8 cellular contexts compared by ENCODE assay signal in genomic region chr2:205947621-205948495, GRCh38.
DNase-seq lines count a peak whose midpoint lies in the region; ATAC-seq and TF ChIP-seq lines count a peak whose summit lies in the region.

No MANE protein-coding gene starts in this region.

- H3K4me3 ChIP-seq in IMR-90 (ENCODE audit: insufficient read depth, low read depth, low read length) (no peak overlapping the region), parathyroid adenoma (ENCODE audit: low read depth, low read length) (no peak overlapping the region), upper lobe of right lung (no peak overlapping the region)

- H3K23ac ChIP-seq in IMR-90 (ENCODE audit: low read depth, low read length) = no peak overlapping the region

- CTCF ChIA-PET in IMR-90 (lab: Yijun Ruan, JAX) = interaction anchor here (0.6 to 1.7 kb wide), 7 partner anchors 8 to 1897 kb away, joined by 3 to 7 read pairs (median 4); no protein-coding TSS in a partner anchor

- no peak overlapping the region for H2BK20ac ChIP-seq in IMR-90 (ENCODE audit: low read depth, low read length)

- ATAC-seq in GM21447 (IDR thresholded peaks at IDR 0.05; ENCODE audit: unreplicated experiment) (peak; percentile 82), IMR-90 (ENCODE audit: low read depth) (peak; percentile 97), foreskin keratinocyte (peak; percentile 78), upper lobe of right lung (peak; percentile 85)

- H3K14ac ChIP-seq in IMR-90 (replicated peaks; ENCODE audit: low read depth, low read length) = no peak overlapping the region

- H4K5ac ChIP-seq in IMR-90 (ENCODE audit: low read depth, low read length) = no peak overlapping the region

- TF ChIP-seq CTCF in IMR-90 (conservative IDR thresholded peaks at IDR 0.05; ENCODE audit: low read depth, low read length) (peak; percentile 95), foreskin keratinocyte (conservative IDR thresholded peaks at IDR 0.05) (peak; percentile 88), parathyroid adenoma (IDR thresholded peaks at IDR 0.05) (peak; percentile 93), upper lobe of right lung (IDR thresholded peaks at IDR 0.05) (peak; percentile 95)

- H3K18ac ChIP-seq in IMR-90 (ENCODE audit: low read depth, low read length) = no peak overlapping the region

- H3K4me1 Mint-ChIP-seq in activated T-helper 2 cell treated with anti-CD3 and anti-CD28 coated beads, Interferon-gamma antibody, Interleukin-2, Interleukin-4, amounts not matched to agents 10 μg/mL and 5 μg/mL and 100 μg/mL, durations not matched to agents 14 hours and 24 hours and 36 hours (ENCODE audit: low read depth) = peaks cover 3% of the 10 kb centered on the region

- H3K9me1 ChIP-seq in IMR-90 (ENCODE audit: insufficient read depth, low read length) = no peaks in the 10 kb centered on the region

- H4K8ac ChIP-seq in IMR-90 (ENCODE audit: low read depth in 2 of 2, low read length in 2 of 2) = no peak overlapping the region

- H2AFZ ChIP-seq in IMR-90 (replicated peaks; ENCODE audit: low read length, poor library complexity) (peak overlapping the region; percentile 28), parathyroid adenoma (peak overlapping the region; percentile 14)

- no peaks in the 10 kb centered on the region for H3K79me1 ChIP-seq in IMR-90 (ENCODE audit: low read depth in 1 of 2, low read length in 2 of 2)

- H3K36me3 ChIP-seq in IMR-90 (ENCODE audit: control insufficient read depth, insufficient read depth, low read length) (no peaks in the 10 kb centered on the region), parathyroid adenoma (ENCODE audit: control insufficient read depth, insufficient read depth, low read length) (no peaks in the 10 kb centered on the region), upper lobe of right lung (no peaks in the 10 kb centered on the region)

- H4K91ac ChIP-seq in IMR-90 (ENCODE audit: insufficient read depth, low read depth, low read length) = no peak overlapping the region

- POLR2A ChIA-PET in IMR-90 (lab: Charles Lee; ENCODE audit: unreplicated experiment) = no interaction called here

- no peaks in the 10 kb centered on the region; the same call in 1 of the 2 replicates for H3K4me1 ChIP-seq in IMR-90 (ENCODE audit: control insufficient read depth, insufficient read depth, low read length)
- no peaks in the 10 kb centered on the region for H3K4me1 ChIP-seq in foreskin keratinocyte
- H3K4me1 ChIP-seq in parathyroid adenoma = no peaks in the 10 kb centered on the region
- peaks cover 4% of the 10 kb centered on the region for H3K4me1 ChIP-seq in upper lobe of right lung

- dilution Hi-C loops in IMR-90 (cut with HindIII; ENCODE audit: low sequenced_read_pairs, unreplicated experiment) = no loop called here

- H2BK15ac ChIP-seq in IMR-90 (ENCODE audit: low read depth, low read length) = no peak overlapping the region

- no peaks in the 10 kb centered on the region for H3K79me2 ChIP-seq in parathyroid adenoma

- BruUV-seq in IMR-90 (replicated peaks; lab: Mats Ljungman, UMichigan) = no TSS peak

- in situ Hi-C loops in IMR-90 (cut with MboI; ENCODE audit: low sequenced_read_pairs) = no loop called here

- TF ChIP-seq RAD21 in IMR-90 (IDR thresholded peaks at IDR 0.05; ENCODE audit: low read length) = peak; percentile 79

- no peak overlapping the region for H2AK9ac ChIP-seq in IMR-90 (replicated peaks; ENCODE audit: low read depth, low read length, poor library complexity)

- no peaks in the 10 kb centered on the region for H3K9me3 Mint-ChIP-seq in activated T-helper 2 cell treated with anti-CD3 and anti-CD28 coated beads, Interferon-gamma antibody, Interleukin-2, Interleukin-4, amounts not matched to agents 10 μg/mL and 5 μg/mL and 100 μg/mL, durations not matched to agents 14 hours and 24 hours and 36 hours

- H2BK5ac ChIP-seq in IMR-90 (ENCODE audit: low read depth, low read length, poor library complexity, severe bottlenecking) = no peak overlapping the region

- H4K20me1 ChIP-seq in IMR-90 (ENCODE audit: insufficient read depth, low read length) = no peaks in the 10 kb centered on the region

- H3K9ac ChIP-seq in IMR-90 (ENCODE audit: low read depth, low read length) = no peak overlapping the region
- H3K9ac ChIP-seq in parathyroid adenoma = no peak overlapping the region

- H3K4me2 ChIP-seq in IMR-90 (ENCODE audit: low read depth, low read length) (peak overlapping the region; percentile 54), parathyroid adenoma (ENCODE audit: low read length) (peak overlapping the region; percentile 66)

- intact Hi-C loops in IMR-90 (cut with micrococcal nuclease) = loop anchor here (2.0 to 5.0 kb wide), 4 partner anchors 179 to 1926 kb away; no protein-coding TSS in a partner anchor
- intact Hi-C loops in activated T-helper 2 cell treated with anti-CD3 and anti-CD28 coated beads, Interferon-gamma antibody, Interleukin-2, Interleukin-4, amounts not matched to agents 10 μg/mL and 5 μg/mL and 100 μg/mL, durations not matched to agents 14 hours and 24 hours and 36 hours (cut with micrococcal nuclease) = no loop called here
- intact Hi-C loops in upper lobe of right lung (cut with DNase I) = no loop called here

- peaks cover 2% of the 10 kb centered on the region for H3K9me3 ChIP-seq in IMR-90 (ENCODE audit: control insufficient read depth, insufficient read depth, low read length)
- H3K9me3 ChIP-seq in parathyroid adenoma (ENCODE audit: control insufficient read depth, low read length) = no peaks in the 10 kb centered on the region
- H3K9me3 ChIP-seq in upper lobe of right lung = no peaks in the 10 kb centered on the region

- H2BK120ac ChIP-seq in IMR-90 (ENCODE audit: low read depth, low read length) = no peak overlapping the region

- no peak for TF ChIP-seq POLR2A in IMR-90 (IDR thresholded peaks at IDR 0.05; ENCODE audit: low read depth, low read length)

- H3K4me3 Mint-ChIP-seq in activated T-helper 2 cell treated with anti-CD3 and anti-CD28 coated beads, Interferon-gamma antibody, Interleukin-2, Interleukin-4, amounts not matched to agents 10 μg/mL and 5 μg/mL and 100 μg/mL, durations not matched to agents 14 hours and 24 hours and 36 hours (ENCODE audit: low read depth) = no peak overlapping the region

- H3K36me3 Mint-ChIP-seq in activated T-helper 2 cell treated with anti-CD3 and anti-CD28 coated beads, Interferon-gamma antibody, Interleukin-2, Interleukin-4, amounts not matched to agents 10 μg/mL and 5 μg/mL and 100 μg/mL, durations not matched to agents 14 hours and 24 hours and 36 hours (ENCODE audit: low read depth) = no peaks in the 10 kb centered on the region

- H3K27ac ChIP-seq in IMR-90 (ENCODE audit: insufficient read depth, low read length) = no peak overlapping the region
- H3K27ac ChIP-seq in foreskin keratinocyte = no peak overlapping the region
- H3K27ac ChIP-seq in parathyroid adenoma = no peak overlapping the region
- H3K27ac ChIP-seq in upper lobe of right lung = peak overlapping the region; percentile 18

- no peak overlapping the region for H3K56ac ChIP-seq in IMR-90 (ENCODE audit: extremely low read depth, insufficient read depth, low read length)

- H3K4ac ChIP-seq in IMR-90 (ENCODE audit: low read depth, low read length) = no peak overlapping the region

- peaks cover 18% of the 10 kb centered on the region for H3K27me3 Mint-ChIP-seq in activated T-helper 2 cell treated with anti-CD3 and anti-CD28 coated beads, Interferon-gamma antibody, Interleukin-2, Interleukin-4, amounts not matched to agents 10 μg/mL and 5 μg/mL and 100 μg/mL, durations not matched to agents 14 hours and 24 hours and 36 hours (ENCODE audit: low read depth)

- peak; percentile 79 for DNase-seq in DMS79 treated with DMSO at 0.1 percent for 48 hours (lab: John Stamatoyannopoulos, UW)
- DNase-seq in IMR-90 = peak; percentile 78
- peak; percentile 40 for DNase-seq in RKO (ENCODE audit: low spot score)
- DNase-seq in activated T-helper 2 cell treated with anti-CD3 and anti-CD28 coated beads, Interferon-gamma antibody, Interleukin-2, Interleukin-4, amounts not matched to agents 10 μg/mL and 5 μg/mL and 100 μg/mL, durations not matched to agents 14 hours and 24 hours and 36 hours (ENCODE audit: low spot score) = peak; percentile 36
- DNase-seq in foreskin keratinocyte = peak in 1 of 2 donors; percentile 46
- no peak for DNase-seq in upper lobe of right lung

- peaks cover 5% of the 10 kb centered on the region; the same call in 1 of the 2 replicates for H3K27me3 ChIP-seq in IMR-90 (ENCODE audit: control insufficient read depth, insufficient read depth, low read length)
- no peaks in the 10 kb centered on the region for H3K27me3 ChIP-seq in foreskin keratinocyte
- H3K27me3 ChIP-seq in parathyroid adenoma (ENCODE audit: control insufficient read depth, insufficient read depth, low read length) = no peaks in the 10 kb centered on the region
- no peaks in the 10 kb centered on the region for H3K27me3 ChIP-seq in upper lobe of right lung

- WGBS in IMR-90 (ENCODE audit: extremely low coverage in 2 of 2, insufficient read length in 1 of 2), 2 experiments = 53% methylated on average over 2 of the region's 15 CpGs; no CpG with 5 or more reads in 1 of the 2 experiments

- no peak overlapping the region for H3K27ac Mint-ChIP-seq in activated T-helper 2 cell treated with anti-CD3 and anti-CD28 coated beads, Interferon-gamma antibody, Interleukin-2, Interleukin-4, amounts not matched to agents 10 μg/mL and 5 μg/mL and 100 μg/mL, durations not matched to agents 14 hours and 24 hours and 36 hours

- no peak overlapping the region for H2AK5ac ChIP-seq in IMR-90 (ENCODE audit: low read depth, low read length)

TF ChIP-seq in IMR-90, 13 proteins besides CTCF, POLR2A, EP300 and RAD21:
- no peak for TF ChIP-seq NFE2L2 (IDR thresholded peaks at IDR 0.05; ENCODE audit: low read depth, low read length)
- peak; percentile 37 for TF ChIP-seq CEBPB (IDR thresholded peaks at IDR 0.05; ENCODE audit: low read depth, low read length)
- peak; percentile 78 for TF ChIP-seq SMC3 (IDR thresholded peaks at IDR 0.05; ENCODE audit: low read depth, low read length)
